23 cellular contexts compared by ENCODE assay signal in the genomic region with DNA sequence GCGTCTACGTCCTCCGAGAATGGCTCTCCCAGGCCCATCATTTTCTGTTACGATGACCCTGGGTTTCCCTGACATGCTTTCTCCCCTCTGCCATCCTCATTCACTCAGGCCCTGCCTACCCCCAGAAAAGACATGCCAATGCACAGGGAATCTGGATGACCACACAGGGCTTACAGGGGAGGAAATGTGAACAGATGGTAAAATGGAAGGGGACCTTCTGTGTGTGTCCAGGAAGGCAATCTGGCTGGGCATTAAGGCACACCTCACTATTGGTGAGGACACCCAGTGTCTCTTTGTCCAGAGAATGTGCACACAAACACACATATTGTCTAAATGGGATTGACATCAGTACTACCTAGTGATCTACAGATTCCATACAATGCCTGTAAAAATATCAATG.
"Had no signal": no experiment of that assay in that cellular context is flagged by ENCODE, and none has a peak within 500 bp of the region (broad histone marks: within the 10 kb centered on the region; RNA-seq: fewer than 3 reads in every experiment).

No MANE protein-coding gene starts in this region.

- H3K4me1 Mint-ChIP-seq: endodermal cell; mesothelial cell of epicardium; naive thymus-derived CD4-positive, alpha-beta T cell had no signal

- H3K4me1 ChIP-seq: esophagus squamous epithelium, gastrocnemius medialis, heart right ventricle, left lung, lower lobe of right lung had no signal

- H3K4me3 ChIP-seq: coronary artery, esophagus squamous epithelium, gastrocnemius medialis, heart right ventricle, left lung, lower lobe of right lung, mucosa of descending colon had no signal

- H3K27me3 ChIP-seq: esophagus squamous epithelium, gastrocnemius medialis, heart right ventricle, left lung had no signal

- H3K36me3 ChIP-seq: esophagus squamous epithelium, gastrocnemius medialis, heart right ventricle, left lung, lower lobe of right lung had no signal

- H3K27ac ChIP-seq: coronary artery, epithelial cell of prostate, esophagus squamous epithelium, gastrocnemius medialis, heart right ventricle, left lung, lower lobe of right lung had no signal

- DNase-seq: effector CD8-positive, alpha-beta T cell; effector memory CD8-positive, alpha-beta T cell; endodermal cell; erythroblast; esophagus squamous epithelium; foreskin melanocyte; gastrocnemius medialis; glutamatergic neuron; head of caudate nucleus; heart right ventricle; hippocampal formation; left cardiac atrium; left lung; left ventricle myocardium superior; lower lobe of right lung; mesenchymal stem cell; mucosa of descending colon; naive thymus-derived CD4-positive, alpha-beta T cell had no signal

- H3K36me3 Mint-ChIP-seq: mesothelial cell of epicardium; naive thymus-derived CD4-positive, alpha-beta T cell had no signal

- ATAC-seq: effector memory CD8-positive, alpha-beta T cell; esophagus mucosa; gastrocnemius medialis; heart right ventricle; left cardiac atrium; left lung; left ventricle myocardium superior; lower lobe of right lung; mucosa of descending colon; naive thymus-derived CD4-positive, alpha-beta T cell had no signal

- H3K9me3 ChIP-seq: esophagus squamous epithelium, gastrocnemius medialis, heart right ventricle, left lung, lower lobe of right lung, mucosa of descending colon had no signal

- H3K9me3 Mint-ChIP-seq: dendritic cell treated with granulocyte-macrophage colony-stimulating factor and Interleukin-4, amounts not matched to agents 40 ng/mL and 50 ng/mL, for 4 days; effector memory CD8-positive, alpha-beta T cell; endodermal cell; mesothelial cell of epicardium; naive thymus-derived CD4-positive, alpha-beta T cell had no signal

- H3K4me3 Mint-ChIP-seq: dendritic cell treated with granulocyte-macrophage colony-stimulating factor and Interleukin-4, amounts not matched to agents 40 ng/mL and 50 ng/mL, for 4 days; effector memory CD8-positive, alpha-beta T cell; endodermal cell; mesothelial cell of epicardium; naive thymus-derived CD4-positive, alpha-beta T cell had no signal

- H3K27ac Mint-ChIP-seq: dendritic cell treated with granulocyte-macrophage colony-stimulating factor and Interleukin-4, amounts not matched to agents 40 ng/mL and 50 ng/mL, for 4 days; effector memory CD8-positive, alpha-beta T cell; endodermal cell; mesothelial cell of epicardium; naive thymus-derived CD4-positive, alpha-beta T cell had no signal
